In the genomic region with DNA sequence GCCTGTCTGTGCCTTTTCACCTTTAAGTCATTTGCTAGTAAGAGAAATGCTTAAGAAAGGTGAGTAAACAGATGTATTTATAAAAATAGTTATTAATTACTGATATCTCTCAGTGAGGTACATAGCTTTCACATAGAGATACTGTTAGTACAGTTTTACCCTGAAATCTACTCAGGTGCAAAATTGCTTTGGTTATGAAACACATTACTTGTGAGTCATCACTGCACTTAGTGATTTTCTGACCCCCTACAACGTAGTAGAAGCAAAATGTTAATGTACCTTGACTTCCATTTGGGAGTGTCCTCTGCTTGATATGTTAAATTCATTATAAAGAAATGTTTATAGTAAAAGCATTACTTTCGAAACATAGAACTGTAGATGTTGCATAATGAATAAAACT, we compare ENCODE assay signal across 8 cellular contexts. TPM values are rescaled to one million over a fixed set of nuclear protein-coding genes. Genes with fewer than 3 reads are reported as not detected.
DNase-seq lines count a peak whose midpoint lies in the region; ATAC-seq and TF ChIP-seq lines count a peak whose summit lies in the region.

No MANE protein-coding gene starts in this region.

- DNase-seq in SK-N-SH (no peak), spleen (no peak), NCI-H345 (lab: John Stamatoyannopoulos, UW) (no peak), NCI-H1694 treated with DMSO at 0.1 percent for 48 hours (lab: John Stamatoyannopoulos, UW) (no peak), sciatic nerve (ENCODE audit: low spot score) (no peak)

- TF ChIP-seq RAD21 in SK-N-SH (IDR thresholded peaks at IDR 0.05; ENCODE audit: low read length), result no peak

- no peak overlapping the region; a peak in 1 of 4 replicates for H3K27ac ChIP-seq in SK-N-SH (ENCODE audit: low read depth in 2 of 2, low read length in 1 of 2)
- H3K27ac ChIP-seq in SU-DHL-6 (ENCODE audit: low read depth, low read length), result peak overlapping the region; percentile 56
- H3K27ac ChIP-seq in spleen, result peak overlapping the region in 6 of 8 donors; percentile 9 to 45 (median 28)

- H3K9me3 ChIP-seq in SK-N-SH, result no peaks in the 10 kb centered on the region
- H3K9me3 ChIP-seq in SU-DHL-6 (ENCODE audit: insufficient read depth, low read length), result no peaks in the 10 kb centered on the region
- no peaks in the 10 kb centered on the region for H3K9me3 ChIP-seq in spleen

- H3K9me2 ChIP-seq in SK-N-SH (no peaks in the 10 kb centered on the region), SU-DHL-6 (replicated peaks; ENCODE audit: insufficient read depth, low read length) (no peaks in the 10 kb centered on the region)

- POLR2A ChIA-PET in SK-N-SH (lab: Yijun Ruan, JAX), result no interaction called here

- H3K9ac ChIP-seq in SK-N-SH (no peak overlapping the region), SU-DHL-6 (ENCODE audit: low read length) (no peak overlapping the region)

- H3F3A ChIP-seq in SK-N-SH (replicated peaks; ENCODE audit: insufficient read depth) (peaks cover 15% of the 10 kb centered on the region), SU-DHL-6 (ENCODE audit: insufficient read depth) (peaks cover 59% of the 10 kb centered on the region)

- H3K79me2 ChIP-seq in SK-N-SH (ENCODE audit: insufficient read depth), result peaks cover 100% of the 10 kb centered on the region
- peaks cover 99% of the 10 kb centered on the region for H3K79me2 ChIP-seq in SU-DHL-6 (ENCODE audit: insufficient read depth, low read length)

- 42% methylated on average over 2 of the region's 2 CpGs for WGBS in SK-N-SH (ENCODE audit: low lambda C conversion rate)
- 33 to 50% (median 37%) methylated on average over 2 of the region's 2 CpGs for WGBS in spleen, 5 donors

- H3K4me2 ChIP-seq in SK-N-SH, result peak overlapping the region; percentile 31
- H3K4me2 ChIP-seq in SU-DHL-6 (ENCODE audit: low read depth, low read length, poor library complexity, severe bottlenecking), result peak overlapping the region; percentile 48

- TF ChIP-seq POLR2A in spleen (IDR thresholded peaks at IDR 0.05), result no peak

- H3K36me3 ChIP-seq in SK-N-SH (replicated peaks in 1 of 2; ENCODE audit: control insufficient read depth in 1 of 2, insufficient read depth in 2 of 2, low read length in 1 of 2), result peaks cover 47 to 56% of the 10 kb centered on the region in 2 experiments
- H3K36me3 ChIP-seq in SU-DHL-6 (ENCODE audit: low read length), result peaks cover 24% of the 10 kb centered on the region
- peaks cover 0 to 7% (median 0%) of the 10 kb centered on the region in 6 donors for H3K36me3 ChIP-seq in spleen

- H3K4me1 ChIP-seq in SK-N-SH (ENCODE audit: control insufficient read depth in 1 of 2, insufficient read depth in 2 of 2, low read depth in 1 of 2, low read length in 1 of 2) (peaks cover 21 to 31% of the 10 kb centered on the region in 2 experiments; a peak in 3 of 4 replicates), spleen (peaks cover 64 to 99% (median 96%) of the 10 kb centered on the region in 6 donors)

- no peak for ATAC-seq in SK-N-SH treated with all-trans-retinoic acid at 6 μM for 48 hours
- ATAC-seq in HG02870 (IDR thresholded peaks at IDR 0.05; ENCODE audit: unreplicated experiment), result peak; percentile 82
- ATAC-seq in sciatic nerve, result no peak

- intact Hi-C loops in spleen (cut with DNase I; ENCODE audit: low total_unique reads), result no loop called here
- intact Hi-C loops in sciatic nerve (cut with DNase I), result no loop called here

- peak overlapping the region in 1 of 2 experiments; percentile 12; a peak in 1 of 4 replicates for H3K4me3 ChIP-seq in SK-N-SH (ENCODE audit: low read depth in 2 of 2, low read length in 1 of 2)
- H3K4me3 ChIP-seq in SU-DHL-6 (ENCODE audit: insufficient read depth, low read length, poor library complexity, severe bottlenecking), result no peak overlapping the region
- H3K4me3 ChIP-seq in spleen, result peak overlapping the region in 1 of 8 donors; percentile 12

- H3K27me3 ChIP-seq in SK-N-SH (ENCODE audit: insufficient read depth), result no peaks in the 10 kb centered on the region
- H3K27me3 ChIP-seq in SU-DHL-6 (ENCODE audit: low read length), result no peaks in the 10 kb centered on the region
- no peaks in the 10 kb centered on the region for H3K27me3 ChIP-seq in spleen (replicated peaks in 1 of 7)

- H2AFZ ChIP-seq in SK-N-SH (ENCODE audit: low read depth) (no peak overlapping the region), SU-DHL-6 (ENCODE audit: low read depth, low read length, severe bottlenecking) (no peak overlapping the region)

- TF ChIP-seq EP300 in SK-N-SH (IDR thresholded peaks at IDR 0.05; ENCODE audit: borderline replicate concordance in 1 of 2, low read depth in 1 of 2, low read length in 1 of 2), result no peak

- H4K20me1 ChIP-seq in SK-N-SH (ENCODE audit: insufficient read depth) (peaks cover 94% of the 10 kb centered on the region), SU-DHL-6 (ENCODE audit: low read depth, low read length) (peaks cover 33% of the 10 kb centered on the region)

- no peak for TF ChIP-seq CTCF in SK-N-SH (IDR thresholded peaks at IDR 0.05)
- no peak for TF ChIP-seq CTCF in SU-DHL-6 (IDR thresholded peaks at IDR 0.05; ENCODE audit: insufficient read depth, low read length, poor library complexity, severe bottlenecking)
- TF ChIP-seq CTCF in spleen (IDR thresholded peaks at IDR 0.05 in 8 of 11, conservative IDR thresholded peaks at IDR 0.05 in 3 of 11), result no peak

- CTCF ChIA-PET in SK-N-SH (lab: Yijun Ruan, JAX), result interaction anchor here (0.6 to 0.9 kb wide), 2 partner anchors 13 to 79 kb away, joined by 3 to 4 read pairs; no protein-coding TSS in a partner anchor

TF ChIP-seq in SK-N-SH, 30 proteins besides CTCF, POLR2A, EP300 and RAD21:
- no peak for TF ChIP-seq POLR2AphosphoS5 (IDR thresholded peaks at IDR 0.05; ENCODE audit: low read depth, low read length)
- no peak for TF ChIP-seq FOXJ3 (CRISPR knock-in tag; IDR thresholded peaks at IDR 0.05)
- TF ChIP-seq FOSL2 (IDR thresholded peaks at IDR 0.05; ENCODE audit: borderline replicate concordance, low read depth), result peak; percentile 20; the same call in 1 of the 2 replicates

TF ChIP-seq in SK-N-SH treated with all-trans-retinoic acid at 6 μM for 48 hours, 23 proteins besides CTCF, POLR2A, EP300 and RAD21:
- no peak for TF ChIP-seq ZNF565 (CRISPR knock-in tag; conservative IDR thresholded peaks at IDR 0.05; ENCODE audit: low read depth)

RNA-seq across cellular contexts. Expression of gene GLS, which starts 6.5 kb away (rescaled TPM):
- polyA plus RNA-seq in SK-N-SH (2012; rRNA removed), result 37.2 and 58.5 TPM in 2 replicates
- polyA plus RNA-seq in SK-N-SH (2012; cell fraction: cytosol; rRNA removed), result 42.9 and 63.8 TPM in 2 replicates
- polyA plus RNA-seq in SK-N-SH (2012; cell fraction: nucleus; rRNA removed), result 69.8 and 184 TPM in 2 replicates
- total RNA-seq in spleen, result 100 to 1,000 TPM; 141 to 254 (median 211) TPM
- 10 to 100 TPM; 42.3 to 55.9 (median 43.6) TPM for polyA plus RNA-seq in spleen
- 165 TPM for total RNA-seq in sciatic nerve

Comparison
In these comparisons a context has a peak if more than half of its experiments do, and no peak if none do; other contexts are left out.
1. H3K27ac ChIP-seq: peak in SU-DHL-6 (single experiment) and spleen (6 of 8); none in SK-N-SH (0 of 2).